23 cellular contexts compared by ENCODE assay signal in the genomic region with DNA sequence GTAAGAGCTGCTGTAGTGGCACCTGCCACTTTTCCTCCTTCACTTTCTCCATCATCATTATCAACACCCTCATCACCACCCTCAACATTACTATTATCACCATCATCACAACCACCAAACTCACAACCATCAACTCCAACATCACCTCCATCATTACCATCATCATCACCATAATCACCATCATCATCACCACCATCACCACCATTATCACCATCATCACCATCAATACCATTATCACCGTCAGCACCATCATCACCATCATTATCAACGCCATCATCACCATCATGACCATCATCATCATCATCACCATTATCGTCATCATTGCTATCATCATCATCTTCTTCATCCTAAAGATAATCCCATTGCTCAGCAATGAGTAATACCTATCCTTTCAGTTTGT.
"Had no signal": no experiment of that assay in that cellular context is flagged by ENCODE, and none has a peak within 500 bp of the region (broad histone marks: within the 10 kb centered on the region; RNA-seq: fewer than 3 reads in every experiment).

No MANE protein-coding gene starts in this region.

- ATAC-seq: Panc1, PC-3, SK-N-SH treated with all-trans-retinoic acid at 6 μM for 48 hours had no signal

- H3K36me3 ChIP-seq: MG63, SJCRH30 had no signal

- H3K27me3 ChIP-seq: MG63, SJCRH30 had no signal

- H3K4me3 ChIP-seq: MG63, SJCRH30 had no signal

- H3K27ac ChIP-seq: HL-60, RWPE1, SJCRH30 had no signal

- DNase-seq: IMR-90, Karpas-422, KG1, MG63, NCI-H1092, NCI-H1105 treated with DMSO at 0.1 percent for 48 hours, NCI-H1417 treated with DMSO at 0.1 percent for 48 hours, NCI-H146, NCI-H1694 treated with DMSO at 0.1 percent for 48 hours, NCI-H1930, NCI-H2081, NCI-H2107, NCI-H2227 treated with DMSO at 0.1 percent for 48 hours, NCI-H524, NCI-H526 treated with DMSO at 0.1 percent for 48 hours, NCI-H748 treated with DMSO at 0.1 percent for 48 hours, PC-3, SHP77 treated with DMSO at 0.1 percent for 48 hours, SJCRH30 had no signal

- H3K9me3 ChIP-seq: MG63, SJCRH30 had no signal
